ENCODE assay signal across 2 cellular contexts in genomic region chr5:84863936-84864335, GRCh38.
DNase-seq lines count a peak whose midpoint lies in the region; ATAC-seq and TF ChIP-seq lines count a peak whose summit lies in the region.
"Not testable (repeated sequence)": the region's sequence is repeated elsewhere in the genome, so short reads cannot be mapped to it uniquely, and the experiment has no call there.

No MANE protein-coding gene starts in this region.

- CTCF ChIA-PET in WTC11 (lab: Charles Lee): interaction anchor here (0.7 kb wide), 1 partner anchor 13 kb away, joined by 4 read pairs; no protein-coding TSS in a partner anchor

- not testable (repeated sequence) for H3K27me3 ChIP-seq in GM23338 (ENCODE audit: insufficient read depth)

- not testable (repeated sequence) for H3K27ac ChIP-seq in GM23338 (ENCODE audit: low read depth)

- not testable (repeated sequence) for H3K79me2 ChIP-seq in GM23338 (replicated peaks; ENCODE audit: insufficient read depth)

- peak overlapping the region; percentile 20; the same call in 1 of the 2 replicates for H2AFZ ChIP-seq in GM23338

- H3K27me3 Mint-ChIP-seq in GM23338 (ENCODE audit: insufficient read depth, low read depth, poor library complexity); WTC11 (ENCODE audit: low read depth): not testable (repeated sequence)

- H3K36me3 Mint-ChIP-seq in GM23338 (ENCODE audit: low read depth) (peaks cover 32% of the 10 kb centered on the region; the same call in 2 of the 3 replicates), WTC11 (peaks cover 27% of the 10 kb centered on the region)

- peaks cover 15% of the 10 kb centered on the region for H3K4me1 Mint-ChIP-seq in GM23338
- peaks cover 59% of the 10 kb centered on the region for H3K4me1 Mint-ChIP-seq in WTC11

- H3K36me3 ChIP-seq in GM23338 (ENCODE audit: insufficient read depth): not testable (repeated sequence)

- TF ChIP-seq CTCF in GM23338 (conservative IDR thresholded peaks at IDR 0.05; ENCODE audit: low read depth in 2 of 2); WTC11 (IDR thresholded peaks at IDR 0.05): not testable (repeated sequence)

- peaks cover 18% of the 10 kb centered on the region for H3K4me1 ChIP-seq in GM23338 (ENCODE audit: insufficient read depth)

- peaks cover 23% of the 10 kb centered on the region; the same call in 2 of the 3 replicates for H3K9me3 Mint-ChIP-seq in GM23338
- H3K9me3 Mint-ChIP-seq in WTC11: peaks cover 25% of the 10 kb centered on the region

- H3F3A ChIP-seq in GM23338 (replicated peaks; ENCODE audit: low read depth): not testable (repeated sequence)

- not testable (repeated sequence) for H3K9me2 ChIP-seq in GM23338 (ENCODE audit: insufficient read depth)

- POLR2A ChIA-PET in WTC11 (lab: Charles Lee): not testable (repeated sequence)

- H3K4me2 ChIP-seq in GM23338: not testable (repeated sequence)

- not testable (repeated sequence) for ATAC-seq in GM23338, WTC11

- not testable (repeated sequence) for H3K27ac Mint-ChIP-seq in GM23338, WTC11

- H4K20me1 ChIP-seq in GM23338 (replicated peaks; ENCODE audit: insufficient read depth): not testable (repeated sequence)

- not testable (repeated sequence) for H3K4me3 ChIP-seq in GM23338

- not testable (repeated sequence) for DNase-seq in GM23338 (ENCODE audit: low spot score); WTC11 (ENCODE audit: low spot score)

- not testable (repeated sequence) for H3K4me3 Mint-ChIP-seq in GM23338, WTC11

TF ChIP-seq in WTC11, 78 proteins besides CTCF, POLR2A, EP300 and RAD21:
- peak; percentile 99 for TF ChIP-seq HMGA2 (CRISPR knock-in tag; IDR thresholded peaks at IDR 0.05)
